Comparison of ENCODE assay signal across 20 cellular contexts in genomic region chr13:32178763-32179162, GRCh38.
"Had no signal": no experiment of that assay in that cellular context is flagged by ENCODE, and none has a peak within 500 bp of the region (broad histone marks: within the 10 kb centered on the region; RNA-seq: fewer than 3 reads in every experiment).

No MANE protein-coding gene starts in this region.

- H3K27ac ChIP-seq: prostate gland, right atrium auricular region, upper lobe of left lung had no signal

- H3K9me3 ChIP-seq: prostate gland, right atrium auricular region, upper lobe of left lung had no signal

- H3K9me3 Mint-ChIP-seq: activated naive CD4-positive, alpha-beta T cell treated with anti-CD3 and anti-CD28 coated beads, Interleukin-2, amount 50 U/mL, for 24 hours; brain; dendritic cell treated with granulocyte-macrophage colony-stimulating factor and Interleukin-4, amounts not matched to agents 40 ng/mL and 50 ng/mL, for 4 days; natural killer cell treated with Interleukin-12 subunit alpha and Interleukin-12 subunit beta and Interleukin-15 and Interleukin-18, amount 100 ng/mL, for 72 hours had no signal

- H3K27me3 Mint-ChIP-seq: activated naive CD4-positive, alpha-beta T cell treated with anti-CD3 and anti-CD28 coated beads, Interleukin-2, amount 50 U/mL, for 24 hours; brain; dendritic cell treated with granulocyte-macrophage colony-stimulating factor and Interleukin-4, amounts not matched to agents 40 ng/mL and 50 ng/mL, for 4 days; natural killer cell treated with Interleukin-12 subunit alpha and Interleukin-12 subunit beta and Interleukin-15 and Interleukin-18, amount 100 ng/mL, for 72 hours had no signal

- H3K4me1 Mint-ChIP-seq: activated naive CD4-positive, alpha-beta T cell treated with anti-CD3 and anti-CD28 coated beads, Interleukin-2, amount 50 U/mL, for 24 hours had no signal

- ATAC-seq: left lobe of liver; stimulated activated naive CD8-positive, alpha-beta T cell treated with anti-CD3 and anti-CD28 coated beads, Interleukin-15, Interleukin-2, amounts not matched to agents 100 U/mL and 50 U/mL, for 24 hours had no signal

- H3K36me3 Mint-ChIP-seq: natural killer cell treated with Interleukin-12 subunit alpha and Interleukin-12 subunit beta and Interleukin-15 and Interleukin-18, amount 100 ng/mL, for 72 hours had no signal

- DNase-seq: activated CD4-positive, alpha-beta T cell treated with anti-CD3 and anti-CD28 coated beads, Interleukin-2, amount 50 U/mL, for 1 hour; activated CD4-positive, CD25-positive, alpha-beta regulatory T cell treated with anti-CD3 and anti-CD28 coated beads, Interleukin-2, amount 50 U/mL, for 72 hours; activated gamma-delta T cell treated with Interleukin-2 at 50 U/mL for 16 hours; activated T-cell treated with anti-CD3 and anti-CD28 coated beads, Interleukin-2, amount 50 U/mL, for 1 hour; aorta; effector CD4-positive, alpha-beta T cell; foreskin fibroblast; kidney; mammary epithelial cell; stimulated activated CD4-positive, alpha-beta T cell treated with anti-CD3 and anti-CD28 coated beads, Interleukin-12 subunit alpha, Interleukin-12 subunit beta, amount 100 ng/mL, for 4 hours; stimulated activated CD4-positive, alpha-beta T cell treated with anti-CD3 and anti-CD28 coated beads, Interleukin-4, amount 100 ng/mL, for 4 hours; stimulated activated naive CD8-positive, alpha-beta T cell treated with anti-CD3 and anti-CD28 coated beads, Interleukin-15, Interleukin-2, amounts not matched to agents 100 U/mL and 50 U/mL, for 24 hours had no signal

- H3K4me1 ChIP-seq: prostate gland, right atrium auricular region, upper lobe of left lung had no signal

- H3K36me3 ChIP-seq: prostate gland had no signal

- H3K4me3 ChIP-seq: prostate gland, right atrium auricular region had no signal

- H3K4me3 Mint-ChIP-seq: activated naive CD4-positive, alpha-beta T cell treated with anti-CD3 and anti-CD28 coated beads, Interleukin-2, amount 50 U/mL, for 24 hours; brain; dendritic cell treated with granulocyte-macrophage colony-stimulating factor and Interleukin-4, amounts not matched to agents 40 ng/mL and 50 ng/mL, for 4 days; natural killer cell treated with Interleukin-12 subunit alpha and Interleukin-12 subunit beta and Interleukin-15 and Interleukin-18, amount 100 ng/mL, for 72 hours had no signal

- H3K27ac Mint-ChIP-seq: activated naive CD4-positive, alpha-beta T cell treated with anti-CD3 and anti-CD28 coated beads, Interleukin-2, amount 50 U/mL, for 24 hours; dendritic cell treated with granulocyte-macrophage colony-stimulating factor and Interleukin-4, amounts not matched to agents 40 ng/mL and 50 ng/mL, for 4 days; natural killer cell treated with Interleukin-12 subunit alpha and Interleukin-12 subunit beta and Interleukin-15 and Interleukin-18, amount 100 ng/mL, for 72 hours had no signal

- H3K27me3 ChIP-seq: right atrium auricular region, upper lobe of left lung had no signal
